In genomic region chr17:78278139-78278741, GRCh38 we compare ENCODE assay signal across 14 cellular contexts. TPM values are rescaled to one million over a fixed set of nuclear protein-coding genes. Genes with fewer than 3 reads are reported as not detected.
A peak's percentile ranks its signal among the peaks of the same experiment; 100 is the strongest.
DNase-seq lines count a peak whose midpoint lies in the region; ATAC-seq, FAIRE-seq and TF ChIP-seq lines count a peak whose summit lies in the region.
"Had no signal": no experiment of that assay in that cellular context is flagged by ENCODE, and none has a peak within 500 bp of the region (broad histone marks: within the 10 kb centered on the region; RNA-seq: fewer than 3 reads in every experiment).

No MANE protein-coding gene starts in this region.

- DNase-seq in A549 (ENCODE audit: low read depth in 1 of 2, low spot score in 1 of 2) (no peak), HCT116 (ENCODE audit: low read depth, low spot score) (no peak), left lobe of liver (ENCODE audit: low spot score) (peak; percentile 43), HuH-7.5 (ENCODE audit: low spot score) (no peak), GM13977 (ENCODE audit: low spot score) (no peak), hepatic stellate cell (ENCODE audit: low spot score) (no peak)
- DNase-seq: NCI-H1930, SK-N-SH had no signal

- ATAC-seq in A549 (peak; percentile 37 to 42; a peak in 4 of 6 replicates), HCT116 (peak; percentile 34), left lobe of liver (peak; percentile 19), HG03565 (IDR thresholded peaks at IDR 0.05; ENCODE audit: unreplicated experiment) (no peak)

- H3K4me3 ChIP-seq in A549 (no peak overlapping the region), HCT116 (replicated peaks in 1 of 2; ENCODE audit: low read depth in 1 of 2, low read length in 2 of 2) (no peak overlapping the region), OCI-LY3 (ENCODE audit: low read length) (peak overlapping the region; percentile 49; the same call in 1 of the 2 replicates)
- H3K4me3 ChIP-seq: prostate gland, thoracic aorta had no signal

- H3K9me3 ChIP-seq in A549 (no peaks in the 10 kb centered on the region; the same call in 2 of the 3 replicates), HCT116 (ENCODE audit: control insufficient read depth in 1 of 2, insufficient read depth in 1 of 2, low read depth in 1 of 2, low read length in 2 of 2) (peaks cover 0 to 4% of the 10 kb centered on the region in 2 experiments; a peak in 1 of 4 replicates), OCI-LY3 (ENCODE audit: insufficient read depth, low read length) (no peaks in the 10 kb centered on the region; the same call in 1 of the 2 replicates)
- H3K9me3 ChIP-seq: prostate gland, SK-N-SH, thoracic aorta had no signal

- no peaks in the 10 kb centered on the region for H3K27me3 ChIP-seq in HCT116 (ENCODE audit: insufficient read depth, low read length)
- H3K27me3 ChIP-seq in OCI-LY3 (ENCODE audit: low read depth, low read length), result peaks cover 48% of the 10 kb centered on the region

- no peak for FAIRE-seq in A549 (lab: Jason Lieb, UNC)

- no TSS peak for BruUV-seq in HCT116 (replicated peaks; lab: Mats Ljungman, UMichigan)

- TF ChIP-seq POLR2A in A549 (IDR thresholded peaks at IDR 0.05; ENCODE audit: low read length) (no peak), HCT116 (IDR thresholded peaks at IDR 0.05; ENCODE audit: borderline replicate concordance, extremely low read depth, insufficient read depth, insufficient read length) (no peak)

- 72% methylated on average over 9 of the region's 11 CpGs for WGBS in A549 (ENCODE audit: missing lambda C conversion rate)

- TF ChIP-seq RAD21 in A549 (conservative IDR thresholded peaks at IDR 0.05 in 1 of 2, IDR thresholded peaks at IDR 0.05 in 1 of 2), result no peak
- no peak for TF ChIP-seq RAD21 in HCT116 (IDR thresholded peaks at IDR 0.05; ENCODE audit: low read depth)

- H3K4me1 ChIP-seq in A549 (peaks cover 4% of the 10 kb centered on the region; the same call in 1 of the 3 replicates), HCT116 (ENCODE audit: control insufficient read depth in 1 of 2, insufficient read depth in 2 of 2, low read length in 2 of 2) (peaks cover 0 to 5% of the 10 kb centered on the region in 2 experiments; a peak in 1 of 4 replicates), OCI-LY3 (ENCODE audit: low read length) (peaks cover 30% of the 10 kb centered on the region)
- H3K4me1 ChIP-seq: prostate gland had no signal

- in situ Hi-C loops in GM13977 (cut with MboI; ENCODE audit: low pct_unique_long_range_greater_than_20kb, low sequenced_read_pairs, unreplicated experiment), result no loop called here

- H3K79me2 ChIP-seq in HCT116 (ENCODE audit: insufficient read depth, low read length) (no peaks in the 10 kb centered on the region), OCI-LY3 (ENCODE audit: low read length) (no peaks in the 10 kb centered on the region)

- H3K27ac ChIP-seq in A549 (peak overlapping the region in 1 of 2 experiments; percentile 26; a peak in 2 of 6 replicates), HCT116 (ENCODE audit: low read depth, low read length) (no peak overlapping the region), OCI-LY3 (ENCODE audit: low read length) (no peak overlapping the region)
- H3K27ac ChIP-seq: C4-2B, prostate gland, thoracic aorta had no signal

- intact Hi-C loops in HCT116 (cut with micrococcal nuclease), result no loop called here

- no peaks in the 10 kb centered on the region for H3K9me2 ChIP-seq in HCT116 (ENCODE audit: insufficient read depth)
- H3K9me2 ChIP-seq: SK-N-SH had no signal

- TF ChIP-seq CTCF in A549 (IDR thresholded peaks at IDR 0.05) (no peak), HCT116 (IDR thresholded peaks at IDR 0.05 in 2 of 3, conservative IDR thresholded peaks at IDR 0.05 in 1 of 3; ENCODE audit: borderline replicate concordance in 1 of 3, insufficient read depth in 1 of 3, low read depth in 2 of 3, low read length in 2 of 3) (no peak), OCI-LY3 (IDR thresholded peaks at IDR 0.05; ENCODE audit: low read depth, low read length) (no peak), GM13977 (IDR thresholded peaks at IDR 0.05; ENCODE audit: extremely low read depth, insufficient read depth, missing control alignments) (no peak)

- CTCF ChIA-PET in A549 (lab: Yijun Ruan, JAX), result interaction anchor here (0.6 to 1.8 kb wide), 4 partner anchors 11 to 171 kb away, joined by 3 to 6 read pairs (median 5); no protein-coding TSS in a partner anchor
- CTCF ChIA-PET in HCT116 (lab: Charles Lee), result no interaction called here

- H2AFZ ChIP-seq in HCT116 (ENCODE audit: low read depth, low read length, poor library complexity, severe bottlenecking), result no peak overlapping the region
- H2AFZ ChIP-seq in OCI-LY3 (ENCODE audit: low read depth, low read length), result no peak overlapping the region

- POLR2A ChIA-PET in A549 (lab: Yijun Ruan, JAX), result no interaction called here
- POLR2A ChIA-PET in HCT116 (lab: Charles Lee), result no interaction called here

- H3K36me3 ChIP-seq in HCT116 (ENCODE audit: control insufficient read depth in 1 of 2, insufficient read depth in 2 of 2, low read length in 2 of 2), result no peaks in the 10 kb centered on the region
- H3K36me3 ChIP-seq in OCI-LY3 (replicated peaks; ENCODE audit: low read depth, low read length), result no peaks in the 10 kb centered on the region
- H3K36me3 ChIP-seq: prostate gland, thoracic aorta had no signal

- H4K20me1 ChIP-seq in HCT116 (ENCODE audit: insufficient read depth) (no peaks in the 10 kb centered on the region), OCI-LY3 (ENCODE audit: insufficient read depth, low read length) (no peaks in the 10 kb centered on the region)

- no peak overlapping the region for H3K9ac ChIP-seq in HCT116 (ENCODE audit: low read length)
- H3K9ac ChIP-seq in OCI-LY3 (ENCODE audit: low read length), result peak overlapping the region; percentile 16; the same call in 1 of the 2 replicates
- H3K9ac ChIP-seq: SK-N-SH had no signal

- no peak for TF ChIP-seq EP300 in A549 (IDR thresholded peaks at IDR 0.05)

- RAD21 ChIA-PET in HCT116 (lab: Charles Lee; ENCODE audit: low non-redundant PET in 1 of 2, low total read pairs in 2 of 2, uncharacterized antibody in 2 of 2, unreplicated experiment in 2 of 2), result interaction anchor here in 1 of 2 experiments (0.6 kb wide), 1 partner anchor 23 kb away, joined by 5 read pairs; no protein-coding TSS in a partner anchor

- H3K4me2 ChIP-seq in A549, result no peak overlapping the region
- no peak overlapping the region for H3K4me2 ChIP-seq in HCT116 (ENCODE audit: low read length)
- H3K4me2 ChIP-seq in OCI-LY3 (ENCODE audit: low read length), result peak overlapping the region; percentile 54
- H3K4me2 ChIP-seq: SK-N-SH had no signal

TF ChIP-seq in A549, 52 proteins besides CTCF, POLR2A, EP300 and RAD21:
- TF ChIP-seq ESRRA (IDR thresholded peaks at IDR 0.05; ENCODE audit: borderline replicate concordance, low read length) (no peak), PBX3 (IDR thresholded peaks at IDR 0.05) (no peak), HDAC2 (IDR thresholded peaks at IDR 0.05) (no peak), HOXB5 (CRISPR knock-in tag; IDR thresholded peaks at IDR 0.05) (no peak)

TF ChIP-seq in HCT116, 20 proteins besides CTCF, POLR2A, EP300 and RAD21 (continues in another document):
- TF ChIP-seq EZH2phosphoT487 (IDR thresholded peaks at IDR 0.05; ENCODE audit: borderline replicate concordance), result no peak
- no peak for TF ChIP-seq EZH2 (IDR thresholded peaks at IDR 0.05)
- TF ChIP-seq JUND (IDR thresholded peaks at IDR 0.05), result no peak
- TF ChIP-seq CBX3 (IDR thresholded peaks at IDR 0.05; ENCODE audit: low read depth), result no peak
- TF ChIP-seq, protein P1, sequence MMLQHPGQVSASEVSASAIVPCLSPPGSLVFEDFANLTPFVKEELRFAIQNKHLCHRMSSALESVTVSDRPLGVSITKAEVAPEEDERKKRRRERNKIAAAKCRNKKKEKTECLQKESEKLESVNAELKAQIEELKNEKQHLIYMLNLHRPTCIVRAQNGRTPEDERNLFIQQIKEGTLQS (IDR thresholded peaks at IDR 0.05), result no peak
- no peak for TF ChIP-seq FOSL1 (IDR thresholded peaks at IDR 0.05; ENCODE audit: low read depth)
- no peak for TF ChIP-seq REST (IDR thresholded peaks at IDR 0.05; ENCODE audit: low read depth)
- no peak for TF ChIP-seq ZNF274 (IDR thresholded peaks at IDR 0.05; ENCODE audit: low read depth, low read length)
- TF ChIP-seq EGR1 (IDR thresholded peaks at IDR 0.05; ENCODE audit: low read depth), result no peak
- TF ChIP-seq SRF (IDR thresholded peaks at IDR 0.05; ENCODE audit: low read depth), result no peak
- no peak for TF ChIP-seq YY1 (IDR thresholded peaks at IDR 0.05; ENCODE audit: extremely low read depth, insufficient replicate concordance, low read depth, low read length)
- TF ChIP-seq ZFX (IDR thresholded peaks at IDR 0.05), result no peak
- no peak for TF ChIP-seq CEBPB (IDR thresholded peaks at IDR 0.05; ENCODE audit: low read depth)
- TF ChIP-seq SIN3A (IDR thresholded peaks at IDR 0.05; ENCODE audit: low read depth), result no peak

RNA-seq across cellular contexts. Expression of gene TMEM235, which starts 46.8 kb away (rescaled TPM):
- polyA plus RNA-seq in A549 (2011; rRNA removed) (not detected in 2 replicates), A549 (2017; fragmentation: RNase III; extraction: RNeasy Plus Mini Kit Qiagen cat#74134 plus additional on column Dnase treatment) (not detected in 3 replicates)
- not detected in 2 replicates for polyA plus RNA-seq in A549 (2012; cell fraction: cytosol; rRNA removed)
- 0.02 and 0.18 TPM in 2 replicates for polyA plus RNA-seq in A549 (2012; cell fraction: nucleus; rRNA removed)
- not detected in 2 replicates for polyA minus RNA-seq in A549 (2011; rRNA and poly(A)+ RNA removed)
- total RNA-seq in HCT116 (2021; ENCODE audit: unreplicated experiment) (not detected), left lobe of liver (not detected)
- not detected in 2 replicates for polyA plus RNA-seq in HCT116 (2012)
- total RNA-seq: liver, prostate gland, thoracic aorta had no signal
- polyA plus RNA-seq: SK-N-SH had no signal
